ENCODE assay signal across 8 cellular contexts in genomic region chr2:84906900-84907714, GRCh38. TPM values are rescaled to one million over a fixed set of nuclear protein-coding genes. Genes with fewer than 3 reads are reported as not detected.
A peak's percentile ranks its signal among the peaks of the same experiment; 100 is the strongest.
DNase-seq lines count a peak whose midpoint lies in the region; FAIRE-seq and TF ChIP-seq lines count a peak whose summit lies in the region.

No MANE protein-coding gene starts in this region.

- H3K4me1 ChIP-seq in H9 (ENCODE audit: insufficient read depth, low read length) (no peaks in the 10 kb centered on the region), endothelial cell of umbilical vein (ENCODE audit: control insufficient read depth, extremely low read depth, insufficient read depth, low read length) (peaks cover 7% of the 10 kb centered on the region), mesenchymal stem cell (ENCODE audit: control insufficient read depth, insufficient read depth, low read depth, low read length) (peaks cover 2% of the 10 kb centered on the region), testis (peaks cover 6% of the 10 kb centered on the region)

- H4K91ac ChIP-seq in H9 (ENCODE audit: insufficient read length, low read depth, low read length) (no peak overlapping the region), mesenchymal stem cell (ENCODE audit: low read length) (no peak overlapping the region)

- H2BK12ac ChIP-seq in H9 (ENCODE audit: insufficient read length, low read depth, low read length) (no peak overlapping the region), mesenchymal stem cell (ENCODE audit: low read length in 2 of 2) (peak overlapping the region in 1 of 2 experiments; percentile 15)

- TF ChIP-seq CTCF in H9 (conservative IDR thresholded peaks at IDR 0.05) (no peak), NB4 (IDR thresholded peaks at IDR 0.05; ENCODE audit: low read depth, low read length) (no peak), endothelial cell of umbilical vein (IDR thresholded peaks at IDR 0.05; ENCODE audit: extremely low read depth in 1 of 2, insufficient read depth in 1 of 2, low read depth in 1 of 2, low read length in 2 of 2) (no peak), testis (IDR thresholded peaks at IDR 0.05) (no peak)

- no peak overlapping the region for H4K5ac ChIP-seq in H9 (ENCODE audit: insufficient read length, low read depth, low read length)

- H2AK5ac ChIP-seq in H9 (ENCODE audit: insufficient read length, low read length) (no peak overlapping the region), mesenchymal stem cell (ENCODE audit: low read length, severe bottlenecking) (peak overlapping the region; percentile 45)

- H2AFZ ChIP-seq in H9 (ENCODE audit: low read length) (no peak overlapping the region), endothelial cell of umbilical vein (ENCODE audit: low read depth, low read length) (no peak overlapping the region), mesenchymal stem cell (ENCODE audit: low read depth, low read length) (no peak overlapping the region)

- POLR2A ChIA-PET in activated CD4-positive, alpha-beta memory T cell treated with anti-CD3 and anti-CD28 coated beads for 36 hours (lab: Charles Lee) = interaction anchor here (0.8 to 5.1 kb wide), 14 partner anchors 9 to 632 kb away, joined by 3 to 41 read pairs (median 12); partner anchors contain the start of genes MAT2A and TRABD2A
- POLR2A ChIA-PET in endothelial cell of umbilical vein (lab: Charles Lee) = interaction anchor here (0.6 to 3.1 kb wide), 10 partner anchors 9 to 166 kb away, joined by 3 to 44 read pairs (median 4); no protein-coding TSS in a partner anchor

- peaks cover 8% of the 10 kb centered on the region for H3K23me2 ChIP-seq in H9 (ENCODE audit: insufficient read length, low read depth, low read length, poor library complexity, severe bottlenecking)

- peak overlapping the region; percentile 87 to 93 for H3K4me3 Mint-ChIP-seq in H9
- peak overlapping the region; percentile 91 for H3K4me3 Mint-ChIP-seq in activated CD4-positive, alpha-beta memory T cell treated with anti-CD3 and anti-CD28 coated beads for 36 hours

- intact Hi-C loops in activated CD4-positive, alpha-beta memory T cell treated with anti-CD3 and anti-CD28 coated beads for 36 hours (cut with micrococcal nuclease) = loop anchor here (1.0 kb wide), 3 partner anchors 9 to 18 kb away; no protein-coding TSS in a partner anchor
- intact Hi-C loops in endothelial cell of umbilical vein (cut with micrococcal nuclease) = loop anchor here (1.0 to 5.0 kb wide), 3 partner anchors 13 to 65 kb away; partner anchors contain the start of gene KCMF1
- intact Hi-C loops in testis (cut with DNase I; ENCODE audit: low total_unique reads) = no loop called here

- H3K36me3 ChIP-seq in endothelial cell of umbilical vein (ENCODE audit: control insufficient read depth in 2 of 2, extremely low read depth in 1 of 2, insufficient read depth in 2 of 2, low read length in 2 of 2) = peaks cover 0 to 2% of the 10 kb centered on the region in 2 experiments
- peaks cover 17 to 21% of the 10 kb centered on the region in 2 experiments for H3K36me3 ChIP-seq in mesenchymal stem cell (ENCODE audit: control insufficient read depth in 1 of 2, insufficient read depth in 2 of 2, low read depth in 1 of 2, low read length in 2 of 2)
- no peaks in the 10 kb centered on the region for H3K36me3 ChIP-seq in testis (ENCODE audit: low read depth, missing control alignments)

- FAIRE-seq in endothelial cell of umbilical vein (lab: Jason Lieb, UNC) = peak; percentile 91

- TF ChIP-seq POLR2A in NB4 (IDR thresholded peaks at IDR 0.05; ENCODE audit: extremely low read depth, insufficient read length) = no peak
- peak; percentile 95 for TF ChIP-seq POLR2A in endothelial cell of umbilical vein (IDR thresholded peaks at IDR 0.05; ENCODE audit: low read depth, low read length)
- TF ChIP-seq POLR2A in testis (IDR thresholded peaks at IDR 0.05) = no peak

- peaks cover 2% of the 10 kb centered on the region; the same call in 1 of the 2 replicates for H3K27me3 ChIP-seq in H9 (ENCODE audit: insufficient read depth, low read length)
- H3K27me3 ChIP-seq in endothelial cell of umbilical vein (ENCODE audit: control insufficient read depth in 2 of 2, insufficient read depth in 2 of 2, low read length in 2 of 2) = no peaks in the 10 kb centered on the region
- no peaks in the 10 kb centered on the region for H3K27me3 ChIP-seq in mesenchymal stem cell (ENCODE audit: control insufficient read depth in 1 of 2, insufficient read depth in 1 of 2, low read length in 2 of 2)
- H3K27me3 ChIP-seq in testis = no peaks in the 10 kb centered on the region

- H3K14ac ChIP-seq in H9 (ENCODE audit: insufficient read depth, low read length) = no peak overlapping the region; the same call in 1 of the 2 replicates
- no peak overlapping the region for H3K14ac ChIP-seq in mesenchymal stem cell (ENCODE audit: low read length in 2 of 2)

- H3K23ac ChIP-seq in H9 (ENCODE audit: insufficient read length, low read depth, low read length) (no peak overlapping the region), mesenchymal stem cell (ENCODE audit: low read length in 2 of 2) (no peak overlapping the region)

- H3K79me1 ChIP-seq in H9 (ENCODE audit: insufficient read depth, low read depth, low read length, poor library complexity, severe bottlenecking) (no peaks in the 10 kb centered on the region), mesenchymal stem cell (replicated peaks; ENCODE audit: low read length, poor library complexity, severe bottlenecking) (peaks cover 3% of the 10 kb centered on the region)

- DNase-seq in DMS153 (lab: John Stamatoyannopoulos, UW) = peak; percentile 20
- no peak for DNase-seq in DMS153 treated with DMSO at 0.1 percent for 48 hours (lab: John Stamatoyannopoulos, UW; ENCODE audit: unreplicated experiment)
- DNase-seq in H9 = peak; percentile 63
- DNase-seq in NB4 (ENCODE audit: low read depth) = peak; percentile 92
- peak; percentile 66 for DNase-seq in activated CD4-positive, alpha-beta memory T cell treated with anti-CD3 and anti-CD28 coated beads for 36 hours
- DNase-seq in endothelial cell of umbilical vein (ENCODE audit: low read depth, low spot score) = peak; percentile 72
- peak; percentile 83 for DNase-seq in mesenchymal stem cell
- peak; percentile 70 for DNase-seq in testis

- H2BK15ac ChIP-seq in H9 (ENCODE audit: low read depth, low read length) (no peak overlapping the region), mesenchymal stem cell (ENCODE audit: low read depth, poor library complexity, severe bottlenecking) (no peak overlapping the region)

- peaks cover 21 to 27% of the 10 kb centered on the region in 2 experiments for H3K4me1 Mint-ChIP-seq in H9
- H3K4me1 Mint-ChIP-seq in activated CD4-positive, alpha-beta memory T cell treated with anti-CD3 and anti-CD28 coated beads for 36 hours (ENCODE audit: low read depth) = peaks cover 63% of the 10 kb centered on the region

- H3K27ac ChIP-seq in H9 (ENCODE audit: insufficient read length, low read depth, low read length) = no peak overlapping the region
- peak overlapping the region; percentile 91 for H3K27ac ChIP-seq in endothelial cell of umbilical vein (ENCODE audit: insufficient read depth, low read depth, low read length)
- H3K27ac ChIP-seq in mesenchymal stem cell (ENCODE audit: low read length, poor library complexity, severe bottlenecking) = peak overlapping the region; percentile 86
- peak overlapping the region; percentile 91 to 95 for H3K27ac ChIP-seq in testis

- dilution Hi-C loops in endothelial cell of umbilical vein (cut with MboI; ENCODE audit: extremely low pct_ligation_motif_present, low sequenced_read_pairs) = no loop called here

- H3K9me3 ChIP-seq in H9 (ENCODE audit: control insufficient read depth, low read depth, low read length) = no peaks in the 10 kb centered on the region
- no peaks in the 10 kb centered on the region for H3K9me3 ChIP-seq in endothelial cell of umbilical vein (replicated peaks; ENCODE audit: control insufficient read depth, insufficient read depth, low read length)
- no peaks in the 10 kb centered on the region for H3K9me3 ChIP-seq in mesenchymal stem cell (ENCODE audit: control insufficient read depth, low read length)
- no peaks in the 10 kb centered on the region for H3K9me3 ChIP-seq in testis

- H2BK20ac ChIP-seq in H9 (ENCODE audit: low read depth, low read length, poor library complexity, severe bottlenecking) = no peak overlapping the region

- H3K27ac Mint-ChIP-seq in H9 = peak overlapping the region in 2 of 3 experiments; percentile 34 to 91; a peak in 6 of 7 replicates
- H3K27ac Mint-ChIP-seq in activated CD4-positive, alpha-beta memory T cell treated with anti-CD3 and anti-CD28 coated beads for 36 hours = peak overlapping the region; percentile 93

- H3K18ac ChIP-seq in H9 (ENCODE audit: insufficient read length, low read depth, low read length) (peak overlapping the region; percentile 13), mesenchymal stem cell (ENCODE audit: low read depth in 1 of 2, low read length in 2 of 2) (peak overlapping the region in 1 of 2 experiments; percentile 75)

- no TSS peak for BruUV-seq in endothelial cell of umbilical vein (replicated peaks; lab: Mats Ljungman, UMichigan)

- no peak overlapping the region for H3T11ph ChIP-seq in H9 (ENCODE audit: low read length)

- H3K79me2 ChIP-seq in H9 (ENCODE audit: insufficient read depth, low read length) (no peaks in the 10 kb centered on the region), endothelial cell of umbilical vein (ENCODE audit: control insufficient read depth, insufficient read depth, low read length) (peaks cover 13% of the 10 kb centered on the region)

- no peak overlapping the region for H3K4ac ChIP-seq in H9 (ENCODE audit: low read depth, low read length)
- H3K4ac ChIP-seq in mesenchymal stem cell (ENCODE audit: low read depth in 1 of 2, low read length in 2 of 2) = peak overlapping the region; percentile 41 to 49

- H3K4me3 ChIP-seq in NB4 (ENCODE audit: low read depth, low read length) (peak overlapping the region; percentile 70), endothelial cell of umbilical vein (replicated peaks in 1 of 3; ENCODE audit: insufficient read depth in 1 of 3, low read depth in 1 of 3, low read length in 3 of 3) (peak overlapping the region; percentile 96 to 100 (median 99)), mesenchymal stem cell (ENCODE audit: insufficient read depth in 1 of 2, low read depth in 1 of 2, low read length in 2 of 2) (peak overlapping the region; percentile 52 to 99), testis (peak overlapping the region; percentile 95 to 98)

- CTCF ChIA-PET in activated CD4-positive, alpha-beta memory T cell treated with anti-CD3 and anti-CD28 coated beads for 36 hours (lab: Charles Lee) = interaction anchor here (1.0 to 11.8 kb wide), 8 partner anchors 12 to 416 kb away, joined by 3 to 117 read pairs (median 4); no protein-coding TSS in a partner anchor
- CTCF ChIA-PET in endothelial cell of umbilical vein (lab: Charles Lee) = interaction anchor here (2.6 to 5.5 kb wide), 3 partner anchors 12 to 25 kb away, joined by 27 to 61 read pairs (median 31); partner anchors contain the start of gene TRABD2A

- H3K9me3 Mint-ChIP-seq in H9 = peaks cover 8 to 9% of the 10 kb centered on the region in 2 experiments
- H3K9me3 Mint-ChIP-seq in activated CD4-positive, alpha-beta memory T cell treated with anti-CD3 and anti-CD28 coated beads for 36 hours = peaks cover 13% of the 10 kb centered on the region

- H4K20me1 ChIP-seq in H9 (ENCODE audit: control insufficient read depth, insufficient read depth, insufficient read length) (no peaks in the 10 kb centered on the region), endothelial cell of umbilical vein (replicated peaks; ENCODE audit: control insufficient read depth, extremely low read depth, insufficient read depth, low read length) (no peaks in the 10 kb centered on the region)

- no CpG with 5 or more reads among the region's 15 CpGs for WGBS in H9 (ENCODE audit: extremely low coverage, insufficient read length, low lambda C conversion rate)
- 28% methylated on average over 14 of the region's 15 CpGs for WGBS in mesenchymal stem cell
- 9 to 11% methylated on average over 15 of the region's 15 CpGs for WGBS in testis, 2 donors

- peaks cover 18 to 25% (median 21%) of the 10 kb centered on the region in 3 experiments for H3K36me3 Mint-ChIP-seq in H9 (ENCODE audit: insufficient read depth in 1 of 3, low read depth in 3 of 3)
- peaks cover 34% of the 10 kb centered on the region for H3K36me3 Mint-ChIP-seq in activated CD4-positive, alpha-beta memory T cell treated with anti-CD3 and anti-CD28 coated beads for 36 hours

- H3K27me3 Mint-ChIP-seq in H9 (ENCODE audit: low read depth) = peaks cover 28% of the 10 kb centered on the region
- no peaks in the 10 kb centered on the region for H3K27me3 Mint-ChIP-seq in activated CD4-positive, alpha-beta memory T cell treated with anti-CD3 and anti-CD28 coated beads for 36 hours

- H4K8ac ChIP-seq in H9 (replicated peaks; ENCODE audit: insufficient read length, low read depth, low read length) = no peak overlapping the region
- peak overlapping the region; percentile 56 for H4K8ac ChIP-seq in mesenchymal stem cell (ENCODE audit: low read length)

- peak overlapping the region; percentile 73 for H3K4me2 ChIP-seq in H9 (ENCODE audit: insufficient read depth, insufficient read length, low read length)
- H3K4me2 ChIP-seq in endothelial cell of umbilical vein (ENCODE audit: insufficient read depth, low read length) = peak overlapping the region; percentile 88
- peak overlapping the region; percentile 82 for H3K4me2 ChIP-seq in mesenchymal stem cell (ENCODE audit: low read length, poor library complexity, severe bottlenecking)

- H3K9ac ChIP-seq in H9 (ENCODE audit: extremely low read depth, insufficient read length, low read length) = peak overlapping the region; percentile 75
- peak overlapping the region; percentile 97 for H3K9ac ChIP-seq in endothelial cell of umbilical vein (replicated peaks; ENCODE audit: extremely low read depth, insufficient read depth, low read length)
- peak overlapping the region; percentile 100 for H3K9ac ChIP-seq in mesenchymal stem cell (ENCODE audit: low read length)

- H2BK5ac ChIP-seq in H9 (ENCODE audit: insufficient read length, low read length) = no peak overlapping the region
- H2BK5ac ChIP-seq in mesenchymal stem cell (ENCODE audit: low read depth, low read length, poor library complexity, severe bottlenecking) = no peak overlapping the region

- no peak overlapping the region for H3K56ac ChIP-seq in H9 (ENCODE audit: insufficient read length, low read depth, low read length)

- no peaks in the 10 kb centered on the region for H3K9me1 ChIP-seq in endothelial cell of umbilical vein (replicated peaks; ENCODE audit: control insufficient read depth, extremely low read depth, insufficient read depth, low read length)

- H2BK120ac ChIP-seq in H9 (ENCODE audit: low read depth, low read length, poor library complexity, severe bottlenecking) = no peak overlapping the region
- no peak overlapping the region for H2BK120ac ChIP-seq in mesenchymal stem cell (ENCODE audit: low read depth, low read length)

RNA-seq across cellular contexts. Expression of gene TMSB10, which starts 1.7 kb away (rescaled TPM):
- total RNA-seq in H9 (2021) = 755 and 770 TPM in 2 replicates
- 1,000 to 10,000 TPM; 2,535 to 2,567 TPM for total RNA-seq in activated CD4-positive, alpha-beta memory T cell treated with anti-CD3 and anti-CD28 coated beads for 36 hours
- 4,007 and 4,015 TPM in 2 replicates for total RNA-seq in endothelial cell of umbilical vein
- polyA plus RNA-seq in endothelial cell of umbilical vein = 2,259 and 2,774 TPM in 2 replicates
- 4,510 and 5,534 TPM in 2 replicates for polyA plus RNA-seq in endothelial cell of umbilical vein (2011; cell fraction: cytosol; rRNA removed)
- 1,715 and 2,260 TPM in 2 replicates for polyA plus RNA-seq in endothelial cell of umbilical vein (2011; cell fraction: nucleus; rRNA removed)
- polyA plus RNA-seq in endothelial cell of umbilical vein (2012) = 7,506 and 8,473 TPM in 2 replicates
- polyA minus RNA-seq in endothelial cell of umbilical vein = 359 and 375 TPM in 2 replicates
- polyA minus RNA-seq in endothelial cell of umbilical vein (2011; cell fraction: cytosol; rRNA and poly(A)+ RNA removed) = 486 TPM
- 61.1 and 90.1 TPM in 2 replicates for polyA minus RNA-seq in endothelial cell of umbilical vein (2011; cell fraction: nucleus; rRNA and poly(A)+ RNA removed)
- 4,228 TPM for polyA plus RNA-seq in mesenchymal stem cell (2013, experiment 1 of 2)
- polyA plus RNA-seq in mesenchymal stem cell (2013, experiment 2 of 2) = 4,226 TPM
- total RNA-seq in testis = 1,000 to 10,000 TPM; 2,819 to 3,571 TPM
- 1,824 TPM for polyA plus RNA-seq in testis (ENCODE audit: insufficient read depth, low read depth, low replicate concordance)

RNA-seq across cellular contexts. Expression of gene TRABD2A, which starts 26.2 kb away (rescaled TPM):
- total RNA-seq in H9 (2021) = 1.4 and 1.7 TPM in 2 replicates
- 10 to 100 TPM; 29.6 to 30.1 TPM for total RNA-seq in activated CD4-positive, alpha-beta memory T cell treated with anti-CD3 and anti-CD28 coated beads for 36 hours
- total RNA-seq in endothelial cell of umbilical vein = 0.99 and 1.8 TPM in 2 replicates
- 0.45 and 1.0 TPM in 2 replicates for polyA plus RNA-seq in endothelial cell of umbilical vein
- 1.6 and 2.5 TPM in 2 replicates for polyA plus RNA-seq in endothelial cell of umbilical vein (2011; cell fraction: cytosol; rRNA removed)
- 1.1 and 1.3 TPM in 2 replicates for polyA plus RNA-seq in endothelial cell of umbilical vein (2011; cell fraction: nucleus; rRNA removed)
- 1.2 and 1.4 TPM in 2 replicates for polyA plus RNA-seq in endothelial cell of umbilical vein (2012)
- polyA minus RNA-seq in endothelial cell of umbilical vein = 3.0 TPM in 1 of 2 replicates, not detected in the other
- 64.7 TPM for polyA minus RNA-seq in endothelial cell of umbilical vein (2011; cell fraction: cytosol; rRNA and poly(A)+ RNA removed)
- polyA minus RNA-seq in endothelial cell of umbilical vein (2011; cell fraction: nucleus; rRNA and poly(A)+ RNA removed) = 0.34 and 6.1 TPM in 2 replicates
- 6.6 TPM for polyA plus RNA-seq in mesenchymal stem cell (2013, experiment 1 of 2)
- 6.3 TPM for polyA plus RNA-seq in mesenchymal stem cell (2013, experiment 2 of 2)
- 10 to 100 TPM; 19.1 to 44.1 TPM for total RNA-seq in testis
- polyA plus RNA-seq in testis (ENCODE audit: insufficient read depth, low read depth, low replicate concordance) = 82.5 TPM
